8 cellular contexts compared by ENCODE assay signal in genomic region chr2:64945973-64946736, GRCh38. TPM values are rescaled to one million over a fixed set of nuclear protein-coding genes. Genes with fewer than 3 reads are reported as not detected.
DNase-seq lines count a peak whose midpoint lies in the region; ATAC-seq and TF ChIP-seq lines count a peak whose summit lies in the region.

No MANE protein-coding gene starts in this region.

- H3K4me1 ChIP-seq in mammary epithelial cell (ENCODE audit: insufficient read depth, low read length), result peaks cover 25% of the 10 kb centered on the region

- H3K36me3 ChIP-seq in mammary epithelial cell (ENCODE audit: insufficient read depth, low read length), result no peaks in the 10 kb centered on the region

- no peaks in the 10 kb centered on the region for H3K9me3 ChIP-seq in mammary epithelial cell (replicated peaks; ENCODE audit: insufficient read depth, low read length)

- no peak overlapping the region for H3K9ac ChIP-seq in mammary epithelial cell (ENCODE audit: insufficient read depth, low read length)

- 94% methylated on average over 13 of the region's 14 CpGs for WGBS in mammary epithelial cell (ENCODE audit: low coverage, missing lambda C conversion rate)

- no peak overlapping the region for H2AFZ ChIP-seq in mammary epithelial cell (ENCODE audit: low read depth, low read length)

- peak; percentile 87 for ATAC-seq in GM21515 (IDR thresholded peaks at IDR 0.05; ENCODE audit: unreplicated experiment)

- TF ChIP-seq CTCF in mammary epithelial cell (conservative IDR thresholded peaks at IDR 0.05 in 1 of 2, IDR thresholded peaks at IDR 0.05 in 1 of 2; ENCODE audit: extremely low read depth in 1 of 2, insufficient read depth in 1 of 2, low read depth in 1 of 2, low read length in 2 of 2), result no peak

- H3K4me3 ChIP-seq in mammary epithelial cell (replicated peaks in 1 of 3; ENCODE audit: insufficient read depth in 1 of 3, low read depth in 2 of 3, low read length in 3 of 3), result no peak overlapping the region

- dilution Hi-C loops in mammary epithelial cell (cut with HindIII; ENCODE audit: low sequenced_read_pairs), result no loop called here

- no peaks in the 10 kb centered on the region for H4K20me1 ChIP-seq in mammary epithelial cell (ENCODE audit: insufficient read depth, low read length)

- no peak overlapping the region for H3K4me2 ChIP-seq in mammary epithelial cell (ENCODE audit: insufficient read depth, low read depth, low read length)

- CTCF ChIA-PET in mammary epithelial cell (lab: Charles Lee; ENCODE audit: low non-redundant PET), result no interaction called here

- in situ Hi-C loops in KBM-7 (cut with MboI; ENCODE audit: low pct_unique_long_range_greater_than_20kb, low sequenced_read_pairs), result no loop called here
- in situ Hi-C loops in mammary epithelial cell (cut with MboI; ENCODE audit: low sequenced_read_pairs in 2 of 2), result no loop called here

- intact Hi-C loops in mammary epithelial cell (cut with micrococcal nuclease), result no loop called here

- H3K79me2 ChIP-seq in mammary epithelial cell (ENCODE audit: insufficient read depth, low read length), result no peaks in the 10 kb centered on the region

- no TSS peak for BruUV-seq in mammary epithelial cell (replicated peaks; lab: Mats Ljungman, UMichigan)

- H3K27me3 ChIP-seq in mammary epithelial cell (ENCODE audit: insufficient read depth, low read length), result no peaks in the 10 kb centered on the region

- no peak overlapping the region for H3K27ac ChIP-seq in mammary epithelial cell (ENCODE audit: insufficient read depth, low read depth, low read length)

- peak; percentile 58 for DNase-seq in EL
- peak; percentile 92 for DNase-seq in KBM-7
- peak; percentile 30 to 39 for DNase-seq in activated CD8-positive, alpha-beta memory T cell treated with anti-CD3 and anti-CD28 coated beads for 4 hours (ENCODE audit: low read depth in 2 of 2)
- DNase-seq in left kidney (ENCODE audit: low read depth, low spot score), result peak; percentile 36
- DNase-seq in stimulated activated naive CD4-positive, alpha-beta T cell treated with Interleukin-2 at 50 U/mL for 16 hours (lab: John Stamatoyannopoulos, UW), result peak; percentile 34
- no peak for DNase-seq in DMS79 treated with DMSO at 0.1 percent for 48 hours (lab: John Stamatoyannopoulos, UW)
- DNase-seq in mammary epithelial cell, result no peak

RNA-seq across cellular contexts. Expression of gene SLC1A4, which starts 43.0 kb away (rescaled TPM):
- total RNA-seq in mammary epithelial cell, result 10 to 100 TPM; 29.0 to 41.8 TPM
- polyA plus RNA-seq in mammary epithelial cell, result 7.0 TPM
- 18.3 TPM for polyA minus RNA-seq in mammary epithelial cell

Comparison
In these comparisons a context has a peak if more than half of its experiments do, and no peak if none do; other contexts are left out.
1. DNase-seq: peak in EL (single experiment), KBM-7 (single experiment), activated CD8-positive, alpha-beta memory T cell treated with anti-CD3 and anti-CD28 coated beads for 4 hours (2 of 2), left kidney (single experiment) and stimulated activated naive CD4-positive, alpha-beta T cell treated with Interleukin-2 at 50 U/mL for 16 hours (single experiment); none in DMS79 treated with DMSO at 0.1 percent for 48 hours (single experiment) and mammary epithelial cell (single experiment).